ENCODE assay signal across 21 cellular contexts in the genomic region with DNA sequence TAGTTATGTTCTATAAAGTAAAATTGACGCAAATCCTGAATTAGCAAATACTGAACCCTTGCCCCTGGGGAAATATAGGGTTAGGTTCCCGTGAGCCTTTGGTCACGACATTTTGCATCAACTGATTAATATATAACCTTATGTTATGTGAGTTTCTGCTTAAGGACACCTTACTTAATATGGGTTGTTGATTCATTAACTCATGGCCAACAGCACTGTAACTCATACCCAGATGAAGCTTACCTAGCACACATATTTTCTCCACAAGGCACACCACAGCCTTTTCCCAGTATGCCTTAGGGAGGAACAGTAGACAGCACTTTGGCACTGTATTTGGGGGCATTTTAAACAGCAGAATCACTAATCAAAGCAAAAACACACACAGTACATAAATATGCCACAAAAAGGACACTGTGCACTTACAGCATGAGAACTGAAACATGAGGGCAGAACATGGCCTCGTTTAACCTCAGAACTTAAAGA. TPM values are rescaled to one million over a fixed set of nuclear protein-coding genes. Genes with fewer than 3 reads are reported as not detected.
DNase-seq lines count a peak whose midpoint lies in the region; ATAC-seq, FAIRE-seq and TF ChIP-seq lines count a peak whose summit lies in the region.
"Had no signal": no experiment of that assay in that cellular context is flagged by ENCODE, and none has a peak within 500 bp of the region (broad histone marks: within the 10 kb centered on the region; RNA-seq: fewer than 3 reads in every experiment).

No MANE protein-coding gene starts in this region.

- no peaks in the 10 kb centered on the region for H4K20me1 ChIP-seq in HepG2 (ENCODE audit: insufficient read depth, low read length)

- no peaks in the 10 kb centered on the region for H3K27me3 ChIP-seq in HepG2 (ENCODE audit: control insufficient read depth in 1 of 2, insufficient read depth in 2 of 2, low read length in 2 of 2)
- no peaks in the 10 kb centered on the region for H3K27me3 ChIP-seq in right lobe of liver
- H3K27me3 ChIP-seq: sigmoid colon had no signal

- TF ChIP-seq CTCF in HepG2 (CRISPR knock-in tag; IDR thresholded peaks at IDR 0.05) (no peak), right lobe of liver (IDR thresholded peaks at IDR 0.05) (no peak)

- 84% methylated on average over 4 of the region's 4 CpGs for WGBS in HepG2 (ENCODE audit: low lambda C conversion rate)
- 82% methylated on average over 4 of the region's 4 CpGs for WGBS in right lobe of liver (ENCODE audit: insufficient coverage, low coverage, low lambda C conversion rate, missing lambda C conversion rate)

- H3K36me3 ChIP-seq in HepG2 (replicated peaks in 1 of 2; ENCODE audit: control insufficient read depth in 1 of 2, insufficient read depth in 2 of 2, low read length in 2 of 2) (peaks cover 12 to 32% of the 10 kb centered on the region in 2 experiments; a peak in 4 of 5 replicates), right lobe of liver (no peaks in the 10 kb centered on the region)
- H3K36me3 ChIP-seq: HAP-1, sigmoid colon had no signal

- TF ChIP-seq RAD21 in HepG2 (CRISPR knock-in tag; IDR thresholded peaks at IDR 0.05): no peak

- H3K4me3 ChIP-seq in HepG2 (replicated peaks in 1 of 3; ENCODE audit: insufficient read depth in 1 of 3, low read depth in 2 of 3, low read length in 3 of 3) (no peak overlapping the region), right lobe of liver (no peak overlapping the region)
- H3K4me3 ChIP-seq: HAP-1, sigmoid colon had no signal

- CTCF ChIA-PET in HepG2 (lab: Yijun Ruan, JAX; ENCODE audit: low intra/inter-chr PET ratio, low total read pairs): no interaction called here

- H3K9me3 ChIP-seq in HepG2 (ENCODE audit: low read length) (no peaks in the 10 kb centered on the region), right lobe of liver (no peaks in the 10 kb centered on the region)
- H3K9me3 ChIP-seq: HAP-1, sigmoid colon had no signal

- H3K4me1 ChIP-seq in HepG2 (ENCODE audit: insufficient read depth, low read length) (peaks cover 45% of the 10 kb centered on the region), right lobe of liver (no peaks in the 10 kb centered on the region)
- H3K4me1 ChIP-seq: HAP-1, sigmoid colon had no signal

- H2AFZ ChIP-seq in HepG2 (ENCODE audit: low read length): no peak overlapping the region

- TF ChIP-seq EP300 in HepG2 (IDR thresholded peaks at IDR 0.05; ENCODE audit: low read depth in 2 of 2, low read length in 2 of 2) (no peak), HepG2 (CRISPR knock-in tag; IDR thresholded peaks at IDR 0.05; ENCODE audit: borderline replicate concordance) (no peak)

- POLR2A ChIA-PET in HepG2 (lab: Yijun Ruan, JAX): interaction anchor here (1.3 kb wide), 1 partner anchor 14 kb away, joined by 4 read pairs; no protein-coding TSS in a partner anchor

- ATAC-seq in HepG2 (no peak), right lobe of liver (no peak), GM21786 (IDR thresholded peaks at IDR 0.05; ENCODE audit: unreplicated experiment) (peak; percentile 41), HG03196 (IDR thresholded peaks at IDR 0.05; ENCODE audit: unreplicated experiment) (peak; percentile 56), HG02852 (IDR thresholded peaks at IDR 0.05; ENCODE audit: unreplicated experiment) (no peak), HG03039 (IDR thresholded peaks at IDR 0.05; ENCODE audit: unreplicated experiment) (no peak)
- ATAC-seq: left colon had no signal

- TF ChIP-seq POLR2A in HepG2 (IDR thresholded peaks at IDR 0.05; ENCODE audit: insufficient read depth in 1 of 2, low read depth in 2 of 2, low read length in 2 of 2) (no peak), right lobe of liver (IDR thresholded peaks at IDR 0.05) (no peak)

- in situ Hi-C loops in HepG2 (cut with HindIII; ENCODE audit: extremely low pct_ligation_motif_present, low pct_unique_long_range_greater_than_20kb): no loop called here

- intact Hi-C loops in HepG2 (cut with micrococcal nuclease; ENCODE audit: unreplicated experiment) (no loop called here), right lobe of liver (cut with DNase I) (no loop called here)

- DNase-seq in HepG2 (ENCODE audit: low spot score) (no peak), right lobe of liver (no peak), NCI-H187 treated with DMSO at 0.1 percent for 48 hours (lab: John Stamatoyannopoulos, UW) (no peak), SIG-M5 treated with dmso at 0.1 percent for 504 hours (lab: John Stamatoyannopoulos, UW; ENCODE audit: unreplicated experiment) (no peak)
- DNase-seq: activated effector memory CD4-positive, alpha-beta T cell treated with Interleukin-2 at 50 U/mL for 16 hours; amygdala; left colon; NCI-H2107; RPMI8226; WERI-Rb-1 had no signal

- no TSS peak for BruUV-seq in HepG2 (replicated peaks; lab: Mats Ljungman, UMichigan)

- FAIRE-seq in HepG2 (lab: Jason Lieb, UNC): peak; percentile 8
- FAIRE-seq: endometrium had no signal

- no peak overlapping the region for H3K4me2 ChIP-seq in HepG2 (ENCODE audit: low read depth, low read length)

- no peaks in the 10 kb centered on the region for H3K79me2 ChIP-seq in HepG2 (ENCODE audit: insufficient read depth, low read length)

- H3K27ac ChIP-seq in HepG2 (ENCODE audit: extremely low read length, insufficient read depth, low read length): no peak overlapping the region
- H3K27ac ChIP-seq in right lobe of liver: no peak overlapping the region
- H3K27ac ChIP-seq: 22Rv1, sigmoid colon, WERI-Rb-1 had no signal

- no peak overlapping the region for H3K9ac ChIP-seq in HepG2 (ENCODE audit: insufficient read depth, low read depth, low read length)

TF ChIP-seq in HepG2, 621 proteins besides CTCF, POLR2A, EP300 and RAD21 (continues in another document):
- no peak for TF ChIP-seq ZNF496 (CRISPR knock-in tag; IDR thresholded peaks at IDR 0.05; ENCODE audit: insufficient replicate concordance)
- TF ChIP-seq NFIB (CRISPR knock-in tag; IDR thresholded peaks at IDR 0.05; ENCODE audit: borderline replicate concordance): no peak
- TF ChIP-seq FOXA1 (IDR thresholded peaks at IDR 0.05): no peak
- no peak for TF ChIP-seq FOXA1 (CRISPR knock-in tag; IDR thresholded peaks at IDR 0.05)
- no peak for TF ChIP-seq GZF1 (CRISPR knock-in tag; IDR thresholded peaks at IDR 0.05)
- TF ChIP-seq ZNF7 (CRISPR knock-in tag; IDR thresholded peaks at IDR 0.05): no peak

RNA-seq across cellular contexts. Expression of a gene that starts 15.1 kb away (rescaled TPM):
- total RNA-seq in HepG2 (2016; rRNA removed; fragmentation: Illumina TruSeq; extraction: Trizol) (11.7 and 13.5 TPM in 2 replicates), right lobe of liver (under 1 TPM; 0.29 to 0.55 (median 0.41) TPM)
- 3.1 and 3.9 TPM in 2 replicates for total RNA-seq in HepG2 (2016; cell fraction: cytosol; rRNA removed; fragmentation: Illumina TruSeq; extraction: Trizol; ENCODE audit: low read depth)
- 10.6 and 11.8 TPM in 2 replicates for total RNA-seq in HepG2 (2016; cell fraction: insoluble cytoplasmic fraction; rRNA removed; fragmentation: Illumina TruSeq; extraction: Trizol)
- total RNA-seq in HepG2 (2016; cell fraction: membrane; rRNA removed; fragmentation: Illumina TruSeq; extraction: Trizol): 8.9 and 10.3 TPM in 2 replicates
- 11.6 and 14.2 TPM in 2 replicates for total RNA-seq in HepG2 (2016; cell fraction: nucleus; rRNA removed; fragmentation: Illumina TruSeq; extraction: Trizol)
- 6.0 and 6.4 TPM in 2 replicates for polyA plus RNA-seq in HepG2 (2011; rRNA removed)
- polyA plus RNA-seq in HepG2 (2011; cell fraction: cytosol; rRNA removed): 3.9 and 5.0 TPM in 2 replicates
- polyA plus RNA-seq in HepG2 (2011; cell fraction: nucleus; rRNA removed): 18.1 and 23.0 TPM in 2 replicates
- polyA plus RNA-seq in HepG2 (2012): 3.4 and 3.6 TPM in 2 replicates
- 1.4 and 1.5 TPM in 2 replicates for polyA plus RNA-seq in HepG2 (2016; cell fraction: cytosol; fragmentation: Illumina TruSeq; extraction: Trizol; ENCODE audit: low read depth)
- 10.3 and 14.8 TPM in 2 replicates for polyA plus RNA-seq in HepG2 (2016; cell fraction: insoluble cytoplasmic fraction; fragmentation: Illumina TruSeq; extraction: Trizol; ENCODE audit: low read depth)
- polyA plus RNA-seq in HepG2 (2016; cell fraction: membrane; fragmentation: Illumina TruSeq; extraction: Trizol; ENCODE audit: low read depth): 4.6 and 5.4 TPM in 2 replicates
- 28.3 and 29.7 TPM in 2 replicates for polyA plus RNA-seq in HepG2 (2016; cell fraction: nucleus; fragmentation: Illumina TruSeq; extraction: Trizol; ENCODE audit: insufficient read depth, low read depth)
- 0.42 and 11.2 TPM in 2 replicates for polyA minus RNA-seq in HepG2 (2011; rRNA and poly(A)+ RNA removed; ENCODE audit: low replicate concordance)
- polyA minus RNA-seq in HepG2 (2011; cell fraction: cytosol; rRNA and poly(A)+ RNA removed): 4.3 and 7.2 TPM in 2 replicates
- polyA minus RNA-seq in HepG2 (2011; cell fraction: nucleus; rRNA and poly(A)+ RNA removed): 6.0 and 7.9 TPM in 2 replicates
- polyA plus RNA-seq: IgD-negative memory B cell had no signal

RNA-seq across cellular contexts. Expression of a gene that starts 37.0 kb away (rescaled TPM):
- total RNA-seq in HepG2 (2016; rRNA removed; fragmentation: Illumina TruSeq; extraction: Trizol): not detected in 2 replicates
- total RNA-seq in HepG2 (2016; cell fraction: cytosol; rRNA removed; fragmentation: Illumina TruSeq; extraction: Trizol; ENCODE audit: low read depth): not detected in 2 replicates
- not detected in 2 replicates for total RNA-seq in HepG2 (2016; cell fraction: insoluble cytoplasmic fraction; rRNA removed; fragmentation: Illumina TruSeq; extraction: Trizol)
- not detected in 2 replicates for total RNA-seq in HepG2 (2016; cell fraction: membrane; rRNA removed; fragmentation: Illumina TruSeq; extraction: Trizol)
- total RNA-seq in HepG2 (2016; cell fraction: nucleus; rRNA removed; fragmentation: Illumina TruSeq; extraction: Trizol): not detected in 2 replicates
- not detected in 2 replicates for polyA plus RNA-seq in HepG2 (2011; rRNA removed)
- not detected in 2 replicates for polyA plus RNA-seq in HepG2 (2011; cell fraction: cytosol; rRNA removed)
- 0.14 TPM in 1 of 2 replicates, not detected in the other for polyA plus RNA-seq in HepG2 (2011; cell fraction: nucleus; rRNA removed)
- polyA plus RNA-seq in HepG2 (2012): not detected in 2 replicates
- not detected in 2 replicates for polyA plus RNA-seq in HepG2 (2016; cell fraction: cytosol; fragmentation: Illumina TruSeq; extraction: Trizol; ENCODE audit: low read depth)
- not detected in 2 replicates for polyA plus RNA-seq in HepG2 (2016; cell fraction: insoluble cytoplasmic fraction; fragmentation: Illumina TruSeq; extraction: Trizol; ENCODE audit: low read depth)
- polyA plus RNA-seq in HepG2 (2016; cell fraction: membrane; fragmentation: Illumina TruSeq; extraction: Trizol; ENCODE audit: low read depth): not detected in 2 replicates
- not detected in 2 replicates for polyA plus RNA-seq in HepG2 (2016; cell fraction: nucleus; fragmentation: Illumina TruSeq; extraction: Trizol; ENCODE audit: insufficient read depth, low read depth)
- not detected in 2 replicates for polyA minus RNA-seq in HepG2 (2011; rRNA and poly(A)+ RNA removed; ENCODE audit: low replicate concordance)
- not detected in 2 replicates for polyA minus RNA-seq in HepG2 (2011; cell fraction: cytosol; rRNA and poly(A)+ RNA removed)
- polyA minus RNA-seq in HepG2 (2011; cell fraction: nucleus; rRNA and poly(A)+ RNA removed): not detected in 2 replicates
- total RNA-seq in right lobe of liver: not detected
- total RNA-seq: activated CD8-positive, alpha-beta memory T cell treated with anti-CD3 and anti-CD28 coated beads for 36 hours; omental fat pad; sigmoid colon had no signal

Comparison
In these comparisons a context has a peak if more than half of its experiments do, and no peak if none do; other contexts are left out.
1. ATAC-seq: peak in GM21786 (single experiment) and HG03196 (single experiment); none in HepG2 (single experiment), right lobe of liver (0 of 4), HG02852 (single experiment) and HG03039 (single experiment).